ENCODE assay signal across 29 cellular contexts in the genomic region with DNA sequence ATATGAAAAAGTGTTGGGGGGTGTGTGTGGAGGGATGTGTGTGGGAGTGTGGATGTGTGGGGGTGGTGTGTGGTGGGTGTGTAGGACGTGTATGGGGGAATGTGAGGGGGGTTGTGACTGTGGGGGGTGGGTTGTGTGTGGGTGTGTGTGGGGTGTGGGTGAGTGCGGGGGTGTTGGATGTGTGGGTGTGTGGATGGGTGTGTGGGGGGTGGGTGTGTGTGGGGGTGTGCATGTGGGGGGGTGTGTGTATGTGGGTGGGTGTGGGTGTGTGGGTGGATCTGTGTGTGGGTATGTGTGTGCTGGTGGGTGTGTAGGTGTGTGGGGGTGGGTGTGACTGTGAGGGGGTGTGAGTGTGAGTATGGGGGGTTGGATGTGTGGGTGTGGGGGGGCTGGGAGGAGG. TPM values are rescaled to one million over a fixed set of nuclear protein-coding genes. Genes with fewer than 3 reads are reported as not detected.
A peak's percentile ranks its signal among the peaks of the same experiment; 100 is the strongest.
DNase-seq lines count a peak whose midpoint lies in the region; ATAC-seq, FAIRE-seq and TF ChIP-seq lines count a peak whose summit lies in the region.
"Had no signal": no experiment of that assay in that cellular context is flagged by ENCODE, and none has a peak within 500 bp of the region (broad histone marks: within the 10 kb centered on the region; RNA-seq: fewer than 3 reads in every experiment).

No MANE protein-coding gene starts in this region.

- H3K9me3 ChIP-seq in HepG2 (ENCODE audit: low read length) (no peaks in the 10 kb centered on the region), right lobe of liver (no peaks in the 10 kb centered on the region), K562 (replicated peaks; ENCODE audit: control insufficient read depth, insufficient read depth, low read depth, low read length) (no peaks in the 10 kb centered on the region), esophagus muscularis mucosa (no peaks in the 10 kb centered on the region)
- H3K9me3 ChIP-seq: BE2C; BLaER1 treated with 17β-estradiol and CSF1 and Interleukin-3, amounts not matched to agents 10 nM and 100 nM had no signal

- H3K9ac ChIP-seq in HepG2 (ENCODE audit: insufficient read depth, low read depth, low read length) (no peak overlapping the region), K562 (ENCODE audit: insufficient read depth in 1 of 2, low read depth in 2 of 2, low read length in 2 of 2) (no peak overlapping the region)
- H3K9ac ChIP-seq: BLaER1 treated with 17β-estradiol and CSF1 and Interleukin-3, amounts not matched to agents 10 nM and 100 nM; GM23248 had no signal

- in situ Hi-C loops in HepG2 (cut with HindIII; ENCODE audit: extremely low pct_ligation_motif_present, low pct_unique_long_range_greater_than_20kb): no loop called here
- in situ Hi-C loops in K562 (cut with MboI): no loop called here

- no TSS peak for BruUV-seq in HepG2 (replicated peaks; lab: Mats Ljungman, UMichigan)
- BruUV-seq in K562 (replicated peaks; lab: Mats Ljungman, UMichigan): no TSS peak

- no peak overlapping the region for H3K27ac ChIP-seq in HepG2 (ENCODE audit: extremely low read length, insufficient read depth, low read length)
- no peak overlapping the region for H3K27ac ChIP-seq in right lobe of liver
- no peak overlapping the region for H3K27ac ChIP-seq in K562 (ENCODE audit: extremely low read depth, low read depth, low read length)
- no peak overlapping the region for H3K27ac ChIP-seq in esophagus muscularis mucosa (replicated peaks in 1 of 4)
- H3K27ac ChIP-seq: 22Rv1; BLaER1 treated with 17β-estradiol and CSF1 and Interleukin-3, amounts not matched to agents 10 nM and 100 nM had no signal

- H3K27me3 Mint-ChIP-seq in stimulated activated memory B cell treated with anti-CD40 and anti-IgM and Interleukin-4, amounts not matched to agents 10 μg/mL and 1 μg/mL and 100 μg/mL, for 72 hours: no peaks in the 10 kb centered on the region

- 1% methylated on average over 2 of the region's 2 CpGs for WGBS in HepG2 (ENCODE audit: low lambda C conversion rate)
- WGBS in right lobe of liver (ENCODE audit: insufficient coverage, low coverage, low lambda C conversion rate, missing lambda C conversion rate): 55% methylated on average over 2 of the region's 2 CpGs
- WGBS in K562 (ENCODE audit: insufficient coverage, low coverage, missing lambda C conversion rate): 0% methylated on average over 1 of the region's 2 CpGs
- WGBS in esophagus muscularis mucosa: 68% methylated on average over 2 of the region's 2 CpGs

- H2AFZ ChIP-seq in HepG2 (ENCODE audit: low read length) (no peak overlapping the region), K562 (ENCODE audit: low read depth, low read length) (no peak overlapping the region)
- H2AFZ ChIP-seq: GM23248 had no signal

- no peak for TF ChIP-seq RAD21 in HepG2 (CRISPR knock-in tag; IDR thresholded peaks at IDR 0.05)
- no peak for TF ChIP-seq RAD21 in K562 (CRISPR knock-in tag; conservative IDR thresholded peaks at IDR 0.05 in 1 of 2, IDR thresholded peaks at IDR 0.05 in 1 of 2)

- ATAC-seq in HepG2 (no peak), right lobe of liver (no peak), K562 (no peak)
- peak; percentile 55 for ATAC-seq in stimulated activated memory B cell treated with anti-CD40 and anti-IgM and Interleukin-4, amounts not matched to agents 10 μg/mL and 1 μg/mL and 100 μg/mL, for 72 hours
- ATAC-seq: GM12878, HCT116 had no signal

- intact Hi-C loops in HepG2 (cut with micrococcal nuclease; ENCODE audit: unreplicated experiment): no loop called here
- intact Hi-C loops in right lobe of liver (cut with DNase I): no loop called here
- intact Hi-C loops in K562 (cut with micrococcal nuclease): no loop called here
- intact Hi-C loops in esophagus muscularis mucosa (cut with DNase I): no loop called here

- no peak overlapping the region for H3K4me3 ChIP-seq in HepG2 (replicated peaks in 1 of 3; ENCODE audit: insufficient read depth in 1 of 3, low read depth in 2 of 3, low read length in 3 of 3)
- no peak overlapping the region for H3K4me3 ChIP-seq in right lobe of liver
- no peak overlapping the region for H3K4me3 ChIP-seq in K562
- no peak overlapping the region for H3K4me3 ChIP-seq in esophagus muscularis mucosa
- H3K4me3 ChIP-seq: BLaER1 treated with 17β-estradiol and CSF1 and Interleukin-3, amounts not matched to agents 10 nM and 100 nM; GM12878; GM23248 had no signal

- no peak for FAIRE-seq in HepG2 (lab: Jason Lieb, UNC)
- no peak for FAIRE-seq in K562 (lab: Jason Lieb, UNC)
- FAIRE-seq: A204.1, D721Med, GM12878, GM19239 had no signal

- H3K36me3 Mint-ChIP-seq in stimulated activated memory B cell treated with anti-CD40 and anti-IgM and Interleukin-4, amounts not matched to agents 10 μg/mL and 1 μg/mL and 100 μg/mL, for 72 hours: no peaks in the 10 kb centered on the region
- H3K36me3 Mint-ChIP-seq: CD14-positive monocyte; CD8-positive, alpha-beta memory T cell had no signal

- H3K4me1 ChIP-seq in HepG2 (ENCODE audit: insufficient read depth, low read length): no peaks in the 10 kb centered on the region
- no peaks in the 10 kb centered on the region for H3K4me1 ChIP-seq in right lobe of liver
- H3K4me1 ChIP-seq in K562 (replicated peaks in 1 of 2; ENCODE audit: control insufficient read depth in 2 of 2, insufficient read depth in 2 of 2, low read length in 2 of 2): no peaks in the 10 kb centered on the region
- H3K4me1 ChIP-seq in esophagus muscularis mucosa: peaks cover 0 to 14% (median 8%) of the 10 kb centered on the region in 4 donors
- H3K4me1 ChIP-seq: BE2C had no signal

- H3K36me3 ChIP-seq in HepG2 (replicated peaks in 1 of 2; ENCODE audit: control insufficient read depth in 1 of 2, insufficient read depth in 2 of 2, low read length in 2 of 2) (no peaks in the 10 kb centered on the region), right lobe of liver (no peaks in the 10 kb centered on the region), K562 (ENCODE audit: control insufficient read depth, insufficient read depth, low read length) (no peaks in the 10 kb centered on the region), esophagus muscularis mucosa (peaks cover 0 to 36% (median 8%) of the 10 kb centered on the region in 4 donors)
- H3K36me3 ChIP-seq: BE2C; BLaER1 treated with 17β-estradiol and CSF1 and Interleukin-3, amounts not matched to agents 10 nM and 100 nM had no signal

- H3K9me1 ChIP-seq in K562 (ENCODE audit: control insufficient read depth, insufficient read depth, low read length): no peaks in the 10 kb centered on the region

- no peak for DNase-seq in HepG2 (ENCODE audit: low spot score)
- no peak for DNase-seq in right lobe of liver
- no peak for DNase-seq in K562 (ENCODE audit: extremely low read depth in 1 of 4, low spot score in 3 of 4)
- DNase-seq in esophagus muscularis mucosa (ENCODE audit: extremely low spot score): peak; percentile 50
- no peak for DNase-seq in SIG-M5 treated with dmso at 0.1 percent for 504 hours (lab: John Stamatoyannopoulos, UW; ENCODE audit: unreplicated experiment)
- DNase-seq in AG08396 (ENCODE audit: low spot score): no peak
- DNase-seq in globus pallidus (ENCODE audit: low spot score): no peak
- DNase-seq: AML-193; BE2C; CD4-positive, alpha-beta T cell; CD8-positive, alpha-beta memory T cell; DMS 273 treated with DMSO at 0.1 percent for 48 hours; DMS79; EL; GDM1; GM23248; H9; HFFc6 had no signal

- H3K27ac Mint-ChIP-seq in stimulated activated memory B cell treated with anti-CD40 and anti-IgM and Interleukin-4, amounts not matched to agents 10 μg/mL and 1 μg/mL and 100 μg/mL, for 72 hours: no peak overlapping the region
- H3K27ac Mint-ChIP-seq: CD14-positive monocyte; CD4-positive, alpha-beta T cell; CD8-positive, alpha-beta memory T cell; H9; HFFc6 had no signal

- CTCF ChIA-PET in HepG2 (lab: Yijun Ruan, JAX; ENCODE audit: low intra/inter-chr PET ratio, low total read pairs): no interaction called here
- CTCF ChIA-PET in K562 (lab: Yijun Ruan, JAX; ENCODE audit: low intra/inter-chr PET ratio): no interaction called here

- no peak for TF ChIP-seq CTCF in HepG2 (CRISPR knock-in tag; IDR thresholded peaks at IDR 0.05)
- TF ChIP-seq CTCF in right lobe of liver (IDR thresholded peaks at IDR 0.05): no peak
- TF ChIP-seq CTCF in K562 (IDR thresholded peaks at IDR 0.05 in 2 of 3, conservative IDR thresholded peaks at IDR 0.05 in 1 of 3; ENCODE audit: insufficient read depth in 2 of 3, low read depth in 1 of 3, low read length in 3 of 3): no peak
- TF ChIP-seq CTCF in esophagus muscularis mucosa (IDR thresholded peaks at IDR 0.05): no peak

- H3K79me2 ChIP-seq in HepG2 (ENCODE audit: insufficient read depth, low read length) (no peaks in the 10 kb centered on the region), K562 (ENCODE audit: control insufficient read depth, insufficient read depth, low read length) (no peaks in the 10 kb centered on the region)

- H3K9me3 Mint-ChIP-seq in stimulated activated memory B cell treated with anti-CD40 and anti-IgM and Interleukin-4, amounts not matched to agents 10 μg/mL and 1 μg/mL and 100 μg/mL, for 72 hours: no peaks in the 10 kb centered on the region
- H3K9me3 Mint-ChIP-seq: CD4-positive, alpha-beta T cell; HFFc6 had no signal

- H3K4me1 Mint-ChIP-seq in stimulated activated memory B cell treated with anti-CD40 and anti-IgM and Interleukin-4, amounts not matched to agents 10 μg/mL and 1 μg/mL and 100 μg/mL, for 72 hours: no peaks in the 10 kb centered on the region
- H3K4me1 Mint-ChIP-seq: CD14-positive monocyte; CD8-positive, alpha-beta memory T cell had no signal

- H3K27me3 ChIP-seq in HepG2 (ENCODE audit: control insufficient read depth in 1 of 2, insufficient read depth in 2 of 2, low read length in 2 of 2) (peaks cover 0 to 15% of the 10 kb centered on the region in 2 experiments; a peak in 3 of 5 replicates), right lobe of liver (no peaks in the 10 kb centered on the region), K562 (ENCODE audit: control insufficient read depth in 2 of 2, insufficient read depth in 2 of 2, low read length in 2 of 2) (peaks cover 16 to 17% of the 10 kb centered on the region in 2 experiments), esophagus muscularis mucosa (no peaks in the 10 kb centered on the region)
- H3K27me3 ChIP-seq: BLaER1 treated with 17β-estradiol and CSF1 and Interleukin-3, amounts not matched to agents 10 nM and 100 nM had no signal

- H3K4me3 Mint-ChIP-seq in stimulated activated memory B cell treated with anti-CD40 and anti-IgM and Interleukin-4, amounts not matched to agents 10 μg/mL and 1 μg/mL and 100 μg/mL, for 72 hours: no peak overlapping the region
- H3K4me3 Mint-ChIP-seq: CD14-positive monocyte; CD4-positive, alpha-beta T cell; CD8-positive, alpha-beta memory T cell; H9; HFFc6 had no signal

- no peak overlapping the region for H3K4me2 ChIP-seq in HepG2 (ENCODE audit: low read depth, low read length)
- no peak overlapping the region for H3K4me2 ChIP-seq in K562 (ENCODE audit: insufficient read depth, low read length)
- H3K4me2 ChIP-seq: BLaER1 treated with 17β-estradiol and CSF1 and Interleukin-3, amounts not matched to agents 10 nM and 100 nM had no signal

- POLR2A ChIA-PET in HepG2 (lab: Yijun Ruan, JAX): no interaction called here
- POLR2A ChIA-PET in K562 (lab: Yijun Ruan, JAX): no interaction called here

- H4K20me1 ChIP-seq in HepG2 (ENCODE audit: insufficient read depth, low read length): no peaks in the 10 kb centered on the region
- H4K20me1 ChIP-seq in K562 (replicated peaks; ENCODE audit: control insufficient read depth, insufficient read depth, low read length): no peaks in the 10 kb centered on the region
- H4K20me1 ChIP-seq: BLaER1 treated with 17β-estradiol and CSF1 and Interleukin-3, amounts not matched to agents 10 nM and 100 nM had no signal

- no peak for TF ChIP-seq POLR2A in HepG2 (IDR thresholded peaks at IDR 0.05; ENCODE audit: insufficient read depth in 1 of 2, low read depth in 2 of 2, low read length in 2 of 2)
- no peak for TF ChIP-seq POLR2A in right lobe of liver (IDR thresholded peaks at IDR 0.05)
- TF ChIP-seq POLR2A in K562 (conservative IDR thresholded peaks at IDR 0.05): no peak
- TF ChIP-seq POLR2A in esophagus muscularis mucosa (IDR thresholded peaks at IDR 0.05; ENCODE audit: low read depth): no peak

- TF ChIP-seq EP300 in HepG2 (IDR thresholded peaks at IDR 0.05; ENCODE audit: low read depth in 2 of 2, low read length in 2 of 2) (no peak), HepG2 (CRISPR knock-in tag; IDR thresholded peaks at IDR 0.05; ENCODE audit: borderline replicate concordance) (no peak), K562 (IDR thresholded peaks at IDR 0.05; ENCODE audit: low read length) (no peak), esophagus muscularis mucosa (IDR thresholded peaks at IDR 0.05) (no peak)

RNA-seq across cellular contexts. Expression of gene KDR, which starts 47.8 kb away (rescaled TPM):
- not detected in 2 replicates for total RNA-seq in HepG2 (2016; rRNA removed; fragmentation: Illumina TruSeq; extraction: Trizol)
- not detected in 2 replicates for total RNA-seq in HepG2 (2016; cell fraction: cytosol; rRNA removed; fragmentation: Illumina TruSeq; extraction: Trizol; ENCODE audit: low read depth)
- not detected in 2 replicates for total RNA-seq in HepG2 (2016; cell fraction: insoluble cytoplasmic fraction; rRNA removed; fragmentation: Illumina TruSeq; extraction: Trizol)
- total RNA-seq in HepG2 (2016; cell fraction: membrane; rRNA removed; fragmentation: Illumina TruSeq; extraction: Trizol): not detected in 2 replicates
- not detected in 2 replicates for total RNA-seq in HepG2 (2016; cell fraction: nucleus; rRNA removed; fragmentation: Illumina TruSeq; extraction: Trizol)
- not detected in 2 replicates for polyA plus RNA-seq in HepG2 (2011; rRNA removed)
- polyA plus RNA-seq in HepG2 (2011; cell fraction: cytosol; rRNA removed): not detected in 2 replicates
- not detected in 2 replicates for polyA plus RNA-seq in HepG2 (2011; cell fraction: nucleus; rRNA removed)
- polyA plus RNA-seq in HepG2 (2012): not detected in 2 replicates
- not detected in 2 replicates for polyA plus RNA-seq in HepG2 (2016; cell fraction: cytosol; fragmentation: Illumina TruSeq; extraction: Trizol; ENCODE audit: low read depth)
- not detected in 2 replicates for polyA plus RNA-seq in HepG2 (2016; cell fraction: insoluble cytoplasmic fraction; fragmentation: Illumina TruSeq; extraction: Trizol; ENCODE audit: low read depth)
- polyA plus RNA-seq in HepG2 (2016; cell fraction: membrane; fragmentation: Illumina TruSeq; extraction: Trizol; ENCODE audit: low read depth): not detected in 2 replicates
- polyA plus RNA-seq in HepG2 (2016; cell fraction: nucleus; fragmentation: Illumina TruSeq; extraction: Trizol; ENCODE audit: insufficient read depth, low read depth): not detected in 2 replicates
- polyA minus RNA-seq in HepG2 (2011; rRNA and poly(A)+ RNA removed; ENCODE audit: low replicate concordance): not detected in 2 replicates
- polyA minus RNA-seq in HepG2 (2011; cell fraction: cytosol; rRNA and poly(A)+ RNA removed): not detected in 2 replicates
- polyA minus RNA-seq in HepG2 (2011; cell fraction: nucleus; rRNA and poly(A)+ RNA removed): not detected in 2 replicates
- 10 to 100 TPM in 4 of 6 experiments, 1 to 10 TPM in 2; 7.9 to 22.4 (median 11.7) TPM for total RNA-seq in right lobe of liver
- total RNA-seq in K562 (2011; cell fraction: chromatin; rRNA removed; ENCODE audit: low replicate concordance): not detected in 2 replicates
- total RNA-seq in K562 (2011; cell fraction: nucleolus; rRNA removed): not detected in 2 replicates
- total RNA-seq in K562 (2011; cell fraction: nucleoplasm; rRNA removed): not detected in 2 replicates
- total RNA-seq in K562 (2014; rRNA removed): not detected in 2 replicates
- not detected in 2 replicates for total RNA-seq in K562 (2014; rRNA removed; fragmentation: Illumina TruSeq; extraction: Trizol)
- not detected in 2 replicates for total RNA-seq in K562 (2015; rRNA removed; fragmentation: Illumina TruSeq; extraction: Trizol)
- total RNA-seq in K562 (2021): 0.11 and 0.13 TPM in 2 replicates
- polyA plus RNA-seq in K562 (2011; rRNA removed): not detected in 2 replicates
- 0.01 TPM in 2 replicates for polyA plus RNA-seq in K562 (2011; cell fraction: cytosol; rRNA removed)
- polyA plus RNA-seq in K562 (2011; cell fraction: nucleus; rRNA removed): not detected in 2 replicates
- polyA plus RNA-seq in K562 (2012): 0.01 TPM in 1 of 2 replicates, not detected in the other
- not detected in 2 replicates for polyA plus RNA-seq in K562 (2014; fragmentation: Illumina TruSeq; extraction: Trizol)
- not detected for polyA plus RNA-seq in K562 (2014; fragmentation: Nextera tagmentation; extraction: Ambion mirVana)
- not detected in 2 replicates for polyA plus RNA-seq in K562 (2014; rRNA removed)
- not detected in 2 replicates for polyA minus RNA-seq in K562 (2011; rRNA and poly(A)+ RNA removed)
- not detected in 2 replicates for polyA minus RNA-seq in K562 (2011; cell fraction: cytosol; rRNA and poly(A)+ RNA removed)
- polyA minus RNA-seq in K562 (2011; cell fraction: nucleus; rRNA and poly(A)+ RNA removed): not detected in 2 replicates
- total RNA-seq in esophagus muscularis mucosa: 100 to 1,000 TPM in 1 of 4 donors, 10 to 100 TPM in 3; 39.5 to 104 (median 61.7) TPM
- total RNA-seq: CD4-positive, alpha-beta T cell; CD8-positive, alpha-beta memory T cell; GM23248; H4; HFFc6 had no signal
- polyA plus RNA-seq: AG04450; CD14-positive monocyte; CD8-positive, alpha-beta memory T cell had no signal

Comparison
In these comparisons a context has a peak if more than half of its experiments do, and no peak if none do; other contexts are left out.
1. RNA of gene KDR, which starts 47.8 kb away (total RNA-seq): 39.5 to 104 TPM in esophagus muscularis mucosa and 7.9 to 22.4 TPM in right lobe of liver; not detected in HepG2 and 0.11 to 0.13 TPM in K562; every median in the first group is over 4 times any median in the second.
2. Of the 241 proteins assayed by ChIP-seq in both HepG2 and K562: peak only in HepG2: HNRNPK; only in K562: none; in both: none; in neither: 240.